Comparison of ENCODE assay signal across 18 cellular contexts in the genomic region with DNA sequence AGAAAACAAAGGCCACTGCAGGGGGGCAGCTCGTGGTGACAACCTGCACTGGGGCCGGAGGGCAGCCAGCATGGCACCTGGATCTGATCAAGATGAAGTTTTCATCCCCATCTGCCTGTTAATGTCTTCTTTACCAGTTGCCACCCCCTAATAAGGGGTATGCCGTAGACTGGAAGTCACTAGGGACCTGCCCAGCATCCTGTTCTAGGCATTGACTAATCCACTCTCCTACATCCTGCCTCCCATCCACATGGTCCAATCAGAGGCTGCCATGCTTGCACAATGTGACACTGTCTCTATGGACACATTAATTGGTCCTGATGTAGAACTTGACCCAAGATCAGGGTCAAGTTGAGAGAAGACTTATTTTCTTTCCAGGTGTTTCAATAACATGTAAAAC.
"Had no signal": no experiment of that assay in that cellular context is flagged by ENCODE, and none has a peak within 500 bp of the region (broad histone marks: within the 10 kb centered on the region; RNA-seq: fewer than 3 reads in every experiment).

No MANE protein-coding gene starts in this region.

- H3K9ac ChIP-seq: parathyroid adenoma had no signal

- DNase-seq: caudate nucleus; cerebellar nuclear complex; cortex of kidney; hippocampal formation; left colon; natural killer cell; stimulated activated CD4-positive, alpha-beta T cell treated with anti-CD3 and anti-CD28 coated beads, Interleukin-2, amount 100 ng/mL, for 24 hours; stimulated activated CD4-positive, alpha-beta T cell treated with anti-CD3 and anti-CD28 coated beads, Interleukin-4, amount 100 ng/mL, for 4 hours; stimulated activated naive CD8-positive, alpha-beta T cell treated with anti-CD3 and anti-CD28 coated beads, Interleukin-15, Interleukin-2, amounts not matched to agents 100 U/mL and 50 U/mL, for 24 hours; substantia nigra; testis; tibial artery; upper lobe of left lung; uterus had no signal

- H3K4me3 ChIP-seq: sigmoid colon, testis, tibial artery, upper lobe of left lung, uterus had no signal

- H3K9me3 ChIP-seq: neutrophil, sigmoid colon, testis, tibial artery, upper lobe of left lung, uterus had no signal

- H3K36me3 ChIP-seq: neutrophil, sigmoid colon, tibial artery, upper lobe of left lung, uterus had no signal

- H3K4me1 ChIP-seq: parathyroid adenoma, testis, uterus had no signal

- H3K27me3 ChIP-seq: neutrophil, sigmoid colon, testis, tibial artery, upper lobe of left lung, uterus had no signal

- ATAC-seq: left colon; natural killer cell; stimulated activated memory B cell treated with anti-CD40 and anti-IgM and Interleukin-4, amounts not matched to agents 10 μg/mL and 1 μg/mL and 100 μg/mL, for 72 hours; stimulated activated naive CD8-positive, alpha-beta T cell treated with anti-CD3 and anti-CD28 coated beads, Interleukin-15, Interleukin-2, amounts not matched to agents 100 U/mL and 50 U/mL, for 24 hours had no signal

- H2AFZ ChIP-seq: parathyroid adenoma had no signal

- H3K27ac ChIP-seq: neutrophil, parathyroid adenoma, sigmoid colon, testis, tibial artery, uterus had no signal
